In the genomic region with DNA sequence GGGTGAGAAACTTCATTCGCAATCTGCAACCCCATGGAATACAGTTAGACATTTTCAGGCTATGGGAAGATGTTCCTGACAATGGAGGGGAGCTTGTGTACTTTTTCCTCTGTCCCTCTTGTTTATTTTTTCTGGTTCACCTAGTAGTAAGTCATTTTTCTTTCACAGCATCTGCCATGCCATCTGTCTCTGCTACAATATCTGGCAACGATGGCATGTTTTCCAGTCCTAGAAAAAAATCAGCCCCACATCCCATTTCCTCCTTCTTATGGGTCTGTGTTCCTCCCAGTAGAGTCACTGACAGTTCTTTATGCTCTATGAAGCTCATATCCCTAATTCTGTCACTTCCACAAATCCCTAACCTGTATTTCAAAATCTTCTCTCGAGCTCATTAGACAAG, we compare ENCODE assay signal across 16 cellular contexts.
"Had no signal": no experiment of that assay in that cellular context is flagged by ENCODE, and none has a peak within 500 bp of the region (broad histone marks: within the 10 kb centered on the region; RNA-seq: fewer than 3 reads in every experiment).

No MANE protein-coding gene starts in this region.

- H3K9me3 Mint-ChIP-seq: activated CD4-positive, alpha-beta T cell treated with anti-CD3 and anti-CD28 coated beads, Interleukin-2, amount 10 ng/mL, durations not matched to agents 24 days and 14 days; activated naive CD8-positive, alpha-beta T cell treated with anti-CD3 and anti-CD28 coated beads for 36 hours; activated T-helper 1 cell treated with anti-CD3 and anti-CD28 coated beads, Interleukin-12 subunit alpha, Interleukin-12 subunit beta, Interleukin-2, Interleukin-4 antibody, amounts not matched to agents 30 ng/mL and 10 ng/mL and 1 ng/mL, durations not matched to agents 14 hours and 24 hours and 36 hours; natural killer cell treated with Interleukin-12 subunit alpha and Interleukin-12 subunit beta and Interleukin-15 and Interleukin-18, amount 100 ng/mL, for 72 hours; WTC11 had no signal

- H3K27ac Mint-ChIP-seq: activated CD4-positive, alpha-beta T cell treated with anti-CD3 and anti-CD28 coated beads, Interleukin-2, amount 10 ng/mL, durations not matched to agents 24 days and 14 days; activated naive CD8-positive, alpha-beta T cell treated with anti-CD3 and anti-CD28 coated beads for 36 hours; activated T-helper 1 cell treated with anti-CD3 and anti-CD28 coated beads, Interleukin-12 subunit alpha, Interleukin-12 subunit beta, Interleukin-2, Interleukin-4 antibody, amounts not matched to agents 30 ng/mL and 10 ng/mL and 1 ng/mL, durations not matched to agents 14 hours and 24 hours and 36 hours; natural killer cell treated with Interleukin-12 subunit alpha and Interleukin-12 subunit beta and Interleukin-15 and Interleukin-18, amount 100 ng/mL, for 72 hours; WTC11 had no signal

- DNase-seq: activated CD4-positive, alpha-beta T cell treated with anti-CD3 and anti-CD28 coated beads, Interleukin-2, amount 10 ng/mL, durations not matched to agents 24 days and 14 days; activated naive CD8-positive, alpha-beta T cell treated with anti-CD3 and anti-CD28 coated beads for 36 hours; amygdala; body of pancreas; effector CD8-positive, alpha-beta T cell; foreskin keratinocyte; head of caudate nucleus; mesenchymal stem cell; stimulated activated CD4-positive, alpha-beta T cell treated with anti-CD3 and anti-CD28 coated beads, Interleukin-4, amount 100 ng/mL, for 24 hours; stimulated activated naive CD4-positive, alpha-beta T cell treated with Interleukin-2 at 50 U/mL for 16 hours; trophoblast cell had no signal

- H3K4me3 ChIP-seq: body of pancreas, right atrium auricular region, suprapubic skin had no signal

- H3K36me3 ChIP-seq: right atrium auricular region, suprapubic skin had no signal

- ATAC-seq: body of pancreas; foreskin keratinocyte; natural killer cell treated with Interleukin-12 subunit alpha and Interleukin-12 subunit beta and Interleukin-15 and Interleukin-18, amount 100 ng/mL, for 72 hours; WTC11 had no signal

- H3K27ac ChIP-seq: body of pancreas, foreskin keratinocyte, right atrium auricular region, suprapubic skin had no signal

- H3K36me3 Mint-ChIP-seq: activated naive CD8-positive, alpha-beta T cell treated with anti-CD3 and anti-CD28 coated beads for 36 hours; natural killer cell treated with Interleukin-12 subunit alpha and Interleukin-12 subunit beta and Interleukin-15 and Interleukin-18, amount 100 ng/mL, for 72 hours; WTC11 had no signal

- H3K9me3 ChIP-seq: body of pancreas, right atrium auricular region, suprapubic skin had no signal

- H3K27me3 ChIP-seq: body of pancreas, foreskin keratinocyte, right atrium auricular region, suprapubic skin had no signal

- H3K4me3 Mint-ChIP-seq: activated CD4-positive, alpha-beta T cell treated with anti-CD3 and anti-CD28 coated beads, Interleukin-2, amount 10 ng/mL, durations not matched to agents 24 days and 14 days; activated naive CD8-positive, alpha-beta T cell treated with anti-CD3 and anti-CD28 coated beads for 36 hours; activated T-helper 1 cell treated with anti-CD3 and anti-CD28 coated beads, Interleukin-12 subunit alpha, Interleukin-12 subunit beta, Interleukin-2, Interleukin-4 antibody, amounts not matched to agents 30 ng/mL and 10 ng/mL and 1 ng/mL, durations not matched to agents 14 hours and 24 hours and 36 hours; natural killer cell treated with Interleukin-12 subunit alpha and Interleukin-12 subunit beta and Interleukin-15 and Interleukin-18, amount 100 ng/mL, for 72 hours; WTC11 had no signal
